12 cellular contexts compared by ENCODE assay signal in genomic region chr6:1015819-1016218, GRCh38.
A peak's percentile ranks its signal among the peaks of the same experiment; 100 is the strongest.
DNase-seq lines count a peak whose midpoint lies in the region; ATAC-seq, FAIRE-seq and TF ChIP-seq lines count a peak whose summit lies in the region.
"Had no signal": no experiment of that assay in that cellular context is flagged by ENCODE, and none has a peak within 500 bp of the region (broad histone marks: within the 10 kb centered on the region; RNA-seq: fewer than 3 reads in every experiment).

No MANE protein-coding gene starts in this region.

- H3K4me3 Mint-ChIP-seq in nephron progenitor cell, result no peak overlapping the region
- H3K4me3 Mint-ChIP-seq: naive thymus-derived CD8-positive, alpha-beta T cell had no signal

- no peaks in the 10 kb centered on the region for H3K36me3 ChIP-seq in body of pancreas (replicated peaks in 1 of 2; ENCODE audit: insufficient read depth in 1 of 2, low read depth in 2 of 2)
- H3K36me3 ChIP-seq in SJCRH30, result no peaks in the 10 kb centered on the region
- H3K36me3 ChIP-seq: adrenal gland, left lung had no signal

- no peaks in the 10 kb centered on the region for H3K36me3 Mint-ChIP-seq in nephron progenitor cell (ENCODE audit: low read depth)
- H3K36me3 Mint-ChIP-seq: naive thymus-derived CD8-positive, alpha-beta T cell had no signal

- no peak for TF ChIP-seq POLR2A in body of pancreas (IDR thresholded peaks at IDR 0.05)

- peak overlapping the region in 3 of 4 donors; percentile 26 to 56 (median 31) for H3K27ac ChIP-seq in body of pancreas
- no peak overlapping the region for H3K27ac ChIP-seq in SJCRH30
- H3K27ac ChIP-seq: adrenal gland, left lung had no signal

- peak; percentile 12 for TF ChIP-seq CTCF in D721Med (IDR thresholded peaks at IDR 0.05; ENCODE audit: insufficient read depth, missing control alignments)
- peak; percentile 55 for TF ChIP-seq CTCF in LNCaP clone FGC (IDR thresholded peaks at IDR 0.05; ENCODE audit: control insufficient read depth, extremely low read depth, insufficient read depth)
- TF ChIP-seq CTCF in body of pancreas (IDR thresholded peaks at IDR 0.05), result peak in 4 of 7 experiments; percentile 29 to 43 (median 36)
- TF ChIP-seq CTCF in nephron progenitor cell (IDR thresholded peaks at IDR 0.05), result peak; percentile 31

- H3K9me3 ChIP-seq in body of pancreas, result no peaks in the 10 kb centered on the region
- no peaks in the 10 kb centered on the region for H3K9me3 ChIP-seq in SJCRH30 (replicated peaks)
- H3K9me3 ChIP-seq: adrenal gland had no signal

- FAIRE-seq in D721Med (lab: Jason Lieb, UNC), result no peak
- FAIRE-seq: RCC 7860 had no signal

- ATAC-seq in body of pancreas (peak; percentile 76), GM21723 (IDR thresholded peaks at IDR 0.05; ENCODE audit: unreplicated experiment) (no peak)
- ATAC-seq: left lung; naive thymus-derived CD8-positive, alpha-beta T cell had no signal

- peak overlapping the region; percentile 78 for H3K27ac Mint-ChIP-seq in nephron progenitor cell
- H3K27ac Mint-ChIP-seq: naive thymus-derived CD8-positive, alpha-beta T cell had no signal

- peaks cover 31% of the 10 kb centered on the region for H3K4me1 Mint-ChIP-seq in nephron progenitor cell
- H3K4me1 Mint-ChIP-seq: naive thymus-derived CD8-positive, alpha-beta T cell had no signal

- H3K9me3 Mint-ChIP-seq in nephron progenitor cell, result peaks cover 31% of the 10 kb centered on the region

- intact Hi-C loops in body of pancreas (cut with DNase I), result no loop called here

- H3K4me3 ChIP-seq in LNCaP clone FGC (ENCODE audit: low read depth, low read length), result no peak overlapping the region
- H3K4me3 ChIP-seq in body of pancreas, result no peak overlapping the region
- H3K4me3 ChIP-seq in SJCRH30, result no peak overlapping the region
- H3K4me3 ChIP-seq: adrenal gland, left lung had no signal

- H3K4me1 ChIP-seq in body of pancreas (peaks cover 15% of the 10 kb centered on the region), SJCRH30 (no peaks in the 10 kb centered on the region)
- H3K4me1 ChIP-seq: adrenal gland, left lung had no signal

- no peaks in the 10 kb centered on the region for H3K27me3 ChIP-seq in body of pancreas
- H3K27me3 ChIP-seq in SJCRH30, result no peaks in the 10 kb centered on the region
- H3K27me3 ChIP-seq: left lung had no signal

- DNase-seq in D721Med (ENCODE audit: insufficient read length, low spot score) (no peak), LNCaP clone FGC (ENCODE audit: low read depth) (peak; percentile 45), body of pancreas (peak in 3 of 4 donors; percentile 34 to 45 (median 42)), nephron progenitor cell (peak; percentile 50), SJCRH30 (no peak), C1 segment of cervical spinal cord (lab: John Stamatoyannopoulos, UW) (no peak)
- no peak for DNase-seq in activated T-cell treated with anti-CD3 and anti-CD28 coated beads, Interleukin-2, amount 50 U/mL, for 1 hour
- DNase-seq: adrenal gland; left lung; naive thymus-derived CD8-positive, alpha-beta T cell had no signal

- H3K27me3 Mint-ChIP-seq in nephron progenitor cell (ENCODE audit: low read depth, poor library complexity), result peaks cover 13% of the 10 kb centered on the region

Comparison
In these comparisons a context has a peak if more than half of its experiments do, and no peak if none do; other contexts are left out.
1. DNase-seq: peak in LNCaP clone FGC (single experiment), body of pancreas (3 of 4) and nephron progenitor cell (single experiment); none in D721Med (single experiment), activated T-cell treated with anti-CD3 and anti-CD28 coated beads, Interleukin-2, amount 50 U/mL, for 1 hour (single experiment), SJCRH30 (0 of 2) and C1 segment of cervical spinal cord (0 of 14).
2. Peak in every context shown above with its lines, with median percentiles within 50 percentile points of each other: CTCF ChIP-seq.